ENCODE assay signal across 1 cellular context in the genomic region with DNA sequence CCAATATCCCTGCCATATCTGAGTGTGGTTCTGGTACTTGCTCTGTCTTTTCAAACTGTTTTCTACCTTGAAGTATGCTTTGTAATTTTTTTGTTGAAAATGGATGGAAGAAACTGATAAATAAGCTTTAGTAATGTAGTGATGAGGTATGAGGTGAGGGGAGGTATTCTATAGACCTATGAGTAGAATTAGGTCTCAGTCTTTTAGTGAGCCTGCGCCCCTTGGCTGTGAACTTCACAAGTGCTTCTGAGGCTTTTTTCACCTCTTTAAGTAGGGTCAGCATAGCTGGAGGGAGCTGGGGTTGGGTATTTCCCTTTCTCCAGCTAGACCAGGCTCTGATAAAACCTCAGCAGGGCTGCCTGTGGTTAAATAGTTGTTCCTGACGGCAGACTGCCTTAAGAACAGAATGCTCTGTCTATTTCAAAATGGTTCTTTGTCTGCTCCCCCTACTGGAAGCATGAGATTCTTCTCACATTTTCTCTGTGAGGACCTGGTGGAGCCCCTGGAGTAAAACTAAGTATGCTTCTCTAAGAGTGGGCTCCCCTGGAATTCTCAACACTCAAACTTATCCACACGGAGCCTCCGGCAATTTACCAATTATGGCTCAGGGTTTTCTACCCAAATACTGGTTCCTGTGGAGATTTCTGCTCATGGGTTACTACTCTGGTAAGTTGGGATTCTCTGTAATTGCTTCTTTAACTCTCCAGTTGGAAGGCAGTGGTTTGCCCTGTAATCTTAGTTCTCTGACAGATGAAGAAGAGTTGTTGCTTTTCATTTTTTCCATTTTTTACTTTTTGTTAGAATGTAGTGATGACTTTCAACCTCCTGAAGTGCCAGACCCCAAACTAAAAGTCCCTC.
A peak's percentile ranks its signal among the peaks of the same experiment; 100 is the strongest.
TF ChIP-seq lines count a peak whose summit lies in the region.

No MANE protein-coding gene starts in this region.

TF ChIP-seq in H1, 55 proteins besides CTCF, POLR2A, EP300 and RAD21:
- peak; percentile 79 for TF ChIP-seq YY1 (IDR thresholded peaks at IDR 0.05; ENCODE audit: low read depth, low read length)
- TF ChIP-seq NRF1 (IDR thresholded peaks at IDR 0.05; ENCODE audit: low read depth, low read length), result no peak
- TF ChIP-seq, protein P1, sequence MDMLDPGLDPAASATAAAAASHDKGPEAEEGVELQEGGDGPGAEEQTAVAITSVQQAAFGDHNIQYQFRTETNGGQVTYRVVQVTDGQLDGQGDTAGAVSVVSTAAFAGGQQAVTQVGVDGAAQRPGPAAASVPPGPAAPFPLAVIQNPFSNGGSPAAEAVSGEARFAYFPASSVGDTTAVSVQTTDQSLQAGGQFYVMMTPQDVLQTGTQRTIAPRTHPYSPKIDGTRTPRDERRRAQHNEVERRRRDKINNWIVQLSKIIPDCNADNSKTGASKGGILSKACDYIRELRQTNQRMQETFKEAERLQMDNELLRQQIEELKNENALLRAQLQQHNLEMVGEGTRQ (IDR thresholded peaks at IDR 0.05; ENCODE audit: low read length), result no peak
- no peak for TF ChIP-seq MAFK (IDR thresholded peaks at IDR 0.05; ENCODE audit: low read depth, low read length)
- TF ChIP-seq SP1 (IDR thresholded peaks at IDR 0.05; ENCODE audit: low read depth, low read length), result no peak
